19 cellular contexts compared by ENCODE assay signal in genomic region chr17:82922646-82923045, GRCh38.
DNase-seq lines count a peak whose midpoint lies in the region; ATAC-seq and TF ChIP-seq lines count a peak whose summit lies in the region.
"Had no signal": no experiment of that assay in that cellular context is flagged by ENCODE, and none has a peak within 500 bp of the region (broad histone marks: within the 10 kb centered on the region; RNA-seq: fewer than 3 reads in every experiment).

No MANE protein-coding gene starts in this region.

- H3K27ac ChIP-seq in upper lobe of right lung (no peak overlapping the region), prostate gland (no peak overlapping the region)
- H3K27ac ChIP-seq: GM23248 had no signal

- H3K36me3 ChIP-seq in mucosa of descending colon (ENCODE audit: low read depth) (no peaks in the 10 kb centered on the region), upper lobe of right lung (peaks cover 43% of the 10 kb centered on the region), prostate gland (peaks cover 0 to 4% of the 10 kb centered on the region in 2 donors)

- H3K4me3 Mint-ChIP-seq in chondrocyte (ENCODE audit: unreplicated experiment) = no peak overlapping the region

- H3K27me3 ChIP-seq in upper lobe of right lung (no peaks in the 10 kb centered on the region), prostate gland (replicated peaks; ENCODE audit: insufficient read depth) (no peaks in the 10 kb centered on the region)

- TF ChIP-seq CTCF in chondrocyte (IDR thresholded peaks at IDR 0.05) (no peak), mucosa of descending colon (IDR thresholded peaks at IDR 0.05) (no peak), upper lobe of right lung (IDR thresholded peaks at IDR 0.05) (no peak), prostate gland (IDR thresholded peaks at IDR 0.05) (no peak)

- WGBS in prostate gland = 92% methylated on average over 19 of the region's 19 CpGs

- H3K4me3 ChIP-seq in mucosa of descending colon (no peak overlapping the region), upper lobe of right lung (no peak overlapping the region), prostate gland (no peak overlapping the region)
- H3K4me3 ChIP-seq: GM23248 had no signal

- H3K27ac Mint-ChIP-seq in chondrocyte (ENCODE audit: unreplicated experiment) = no peak overlapping the region

- H3K9me3 ChIP-seq in mucosa of descending colon = no peaks in the 10 kb centered on the region
- no peaks in the 10 kb centered on the region for H3K9me3 ChIP-seq in upper lobe of right lung
- H3K9me3 ChIP-seq in prostate gland = no peaks in the 10 kb centered on the region

- DNase-seq in Right ventricle myocardium superior (peak; percentile 37), left cardiac atrium (no peak), chondrocyte (ENCODE audit: low spot score) (peak; percentile 89), mucosa of descending colon (peak in 1 of 3 donors; percentile 33), upper lobe of right lung (peak; percentile 57), prostate gland (ENCODE audit: low spot score) (no peak), activated gamma-delta T cell (lab: John Stamatoyannopoulos, UW) (no peak), kidney glomerular epithelial cell (lab: John Stamatoyannopoulos, UW) (no peak)
- DNase-seq: 8988T; CD8-positive, alpha-beta memory T cell; GDM1; GM23248; KG1; NCI-H1436 treated with DMSO at 0.1 percent for 48 hours; NCI-H2029 treated with DMSO at 0.1 percent for 48 hours; NCI-H2171 treated with DMSO at 0.1 percent for 48 hours; NCI-H510A; NCI-H774; PC-3 had no signal

- ATAC-seq in Right ventricle myocardium superior (ENCODE audit: poor library complexity) (no peak), left cardiac atrium (no peak), mucosa of descending colon (peak; percentile 61), upper lobe of right lung (no peak)
- ATAC-seq: PC-3 had no signal

- H3K4me1 ChIP-seq in mucosa of descending colon (ENCODE audit: low read depth) = no peaks in the 10 kb centered on the region
- no peaks in the 10 kb centered on the region for H3K4me1 ChIP-seq in upper lobe of right lung
- no peaks in the 10 kb centered on the region for H3K4me1 ChIP-seq in prostate gland (replicated peaks)

- H3K4me1 Mint-ChIP-seq in chondrocyte (ENCODE audit: low read depth) = no peaks in the 10 kb centered on the region

- no peaks in the 10 kb centered on the region for H3K27me3 Mint-ChIP-seq in chondrocyte (ENCODE audit: low read depth)
- H3K27me3 Mint-ChIP-seq: CD8-positive, alpha-beta memory T cell had no signal

- H3K9me3 Mint-ChIP-seq in chondrocyte (ENCODE audit: low read depth) = no peaks in the 10 kb centered on the region
- H3K9me3 Mint-ChIP-seq: CD8-positive, alpha-beta memory T cell had no signal

- intact Hi-C loops in Right ventricle myocardium superior (cut with DNase I) (no loop called here), left cardiac atrium (cut with DNase I) (no loop called here), mucosa of descending colon (cut with DNase I, micrococcal nuclease) (no loop called here), upper lobe of right lung (cut with DNase I) (no loop called here), prostate gland (cut with DNase I) (no loop called here)

- TF ChIP-seq POLR2A in prostate gland (IDR thresholded peaks at IDR 0.05) = no peak

- peaks cover 18% of the 10 kb centered on the region for H3K36me3 Mint-ChIP-seq in chondrocyte (ENCODE audit: low read depth)

Comparison
In these comparisons a context has a peak if more than half of its experiments do, and no peak if none do; other contexts are left out.
1. DNase-seq: peak in Right ventricle myocardium superior (single experiment), chondrocyte (single experiment) and upper lobe of right lung (single experiment); none in left cardiac atrium (single experiment), prostate gland (single experiment), activated gamma-delta T cell (single experiment) and kidney glomerular epithelial cell (single experiment).